Comparison of ENCODE assay signal across 8 cellular contexts in genomic region chr21:42496839-42497202, GRCh38. TPM values are rescaled to one million over a fixed set of nuclear protein-coding genes. Genes with fewer than 3 reads are reported as not detected.
DNase-seq lines count a peak whose midpoint lies in the region; ATAC-seq, FAIRE-seq and TF ChIP-seq lines count a peak whose summit lies in the region.

No MANE protein-coding gene starts in this region.

- no peaks in the 10 kb centered on the region for H3K79me1 ChIP-seq in H9 (ENCODE audit: insufficient read depth, low read depth, low read length, poor library complexity, severe bottlenecking)

- H3K27ac Mint-ChIP-seq in H9 = peak overlapping the region; percentile 60 to 96 (median 73); a peak in 6 of 7 replicates

- POLR2A ChIA-PET in A549 (lab: Yijun Ruan, JAX) = no interaction called here

- peaks cover 21 to 29% of the 10 kb centered on the region in 2 experiments for H3K4me1 Mint-ChIP-seq in H9

- no peaks in the 10 kb centered on the region for H3K9me3 Mint-ChIP-seq in H9

- H3K36me3 ChIP-seq in keratinocyte (ENCODE audit: control insufficient read depth in 2 of 2, extremely low read depth in 1 of 2, insufficient read depth in 2 of 2, low read length in 2 of 2) = no peaks in the 10 kb centered on the region

- ATAC-seq in A549 = peak; percentile 20 to 27; a peak in 4 of 6 replicates

- no peak overlapping the region for H2BK120ac ChIP-seq in H9 (ENCODE audit: low read depth, low read length, poor library complexity, severe bottlenecking)

- no peaks in the 10 kb centered on the region for H3K9me1 ChIP-seq in keratinocyte (ENCODE audit: control insufficient read depth, extremely low read depth, insufficient read depth, low read length)

- H3K23me2 ChIP-seq in H9 (ENCODE audit: insufficient read length, low read depth, low read length, poor library complexity, severe bottlenecking) = peaks cover 12% of the 10 kb centered on the region

- H3K27me3 ChIP-seq in H9 (ENCODE audit: insufficient read depth, low read length) = no peaks in the 10 kb centered on the region
- H3K27me3 ChIP-seq in keratinocyte (ENCODE audit: control insufficient read depth, extremely low read depth, insufficient read depth, low read length) = no peaks in the 10 kb centered on the region

- H3K79me2 ChIP-seq in H9 (ENCODE audit: insufficient read depth, low read length) = no peaks in the 10 kb centered on the region
- no peaks in the 10 kb centered on the region for H3K79me2 ChIP-seq in keratinocyte (ENCODE audit: control insufficient read depth, insufficient read depth, low read length)

- no peak overlapping the region for H2BK15ac ChIP-seq in H9 (ENCODE audit: low read depth, low read length)

- TF ChIP-seq RAD21 in A549 (conservative IDR thresholded peaks at IDR 0.05 in 1 of 2, IDR thresholded peaks at IDR 0.05 in 1 of 2) = no peak

- no peaks in the 10 kb centered on the region for H3K36me3 Mint-ChIP-seq in H9 (ENCODE audit: insufficient read depth in 1 of 3, low read depth in 3 of 3)

- peak overlapping the region; percentile 47 for H4K8ac ChIP-seq in H9 (replicated peaks; ENCODE audit: insufficient read length, low read depth, low read length)

- H3K27ac ChIP-seq in A549 (peak overlapping the region; percentile 65 to 82), H9 (ENCODE audit: insufficient read length, low read depth, low read length) (no peak overlapping the region), angular gyrus (ENCODE audit: low read depth, low read length) (peak overlapping the region; percentile 67), keratinocyte (ENCODE audit: control insufficient read depth, insufficient read depth, low read length) (peak overlapping the region; percentile 84), substantia nigra (ENCODE audit: low read depth, low read length, poor library complexity, severe bottlenecking) (peak overlapping the region; percentile 77)

- H3K4me1 ChIP-seq in A549 (peaks cover 3% of the 10 kb centered on the region; the same call in 1 of the 3 replicates), H9 (ENCODE audit: insufficient read depth, low read length) (no peaks in the 10 kb centered on the region; the same call in 1 of the 2 replicates), keratinocyte (ENCODE audit: control insufficient read depth, extremely low read depth, insufficient read depth, low read length) (peaks cover 15% of the 10 kb centered on the region)

- no peak overlapping the region for H2BK5ac ChIP-seq in H9 (ENCODE audit: insufficient read length, low read length)

- peak overlapping the region; percentile 83 to 91 for H3K4me3 Mint-ChIP-seq in H9

- H2BK20ac ChIP-seq in H9 (ENCODE audit: low read depth, low read length, poor library complexity, severe bottlenecking) = no peak overlapping the region

- no peak overlapping the region for H3K23ac ChIP-seq in H9 (ENCODE audit: insufficient read length, low read depth, low read length)

- H4K91ac ChIP-seq in H9 (ENCODE audit: insufficient read length, low read depth, low read length) = no peak overlapping the region

- no peak overlapping the region for H4K5ac ChIP-seq in H9 (ENCODE audit: insufficient read length, low read depth, low read length)

- no peaks in the 10 kb centered on the region for H3K9me3 ChIP-seq in A549
- no peaks in the 10 kb centered on the region for H3K9me3 ChIP-seq in H9 (ENCODE audit: control insufficient read depth, low read depth, low read length)
- no peaks in the 10 kb centered on the region for H3K9me3 ChIP-seq in keratinocyte (ENCODE audit: control insufficient read depth, low read depth, low read length)

- TF ChIP-seq CTCF in A549 (IDR thresholded peaks at IDR 0.05) = no peak
- no peak for TF ChIP-seq CTCF in H9 (conservative IDR thresholded peaks at IDR 0.05)
- no peak for TF ChIP-seq CTCF in keratinocyte (optimal IDR thresholded peaks at IDR 0.05 in 1 of 3, IDR thresholded peaks at IDR 0.05 in 1 of 3, conservative IDR thresholded peaks at IDR 0.05 in 1 of 3; ENCODE audit: extremely low read depth in 1 of 3, insufficient read depth in 2 of 3, low read length in 3 of 3)

- H3K9ac ChIP-seq in H9 (ENCODE audit: extremely low read depth, insufficient read length, low read length) = peak overlapping the region; percentile 77
- peak overlapping the region; percentile 88 for H3K9ac ChIP-seq in keratinocyte (ENCODE audit: control insufficient read depth, extremely low read depth, insufficient read depth, low read length)

- H2AK5ac ChIP-seq in H9 (ENCODE audit: insufficient read length, low read length) = no peak overlapping the region

- no peak for TF ChIP-seq POLR2A in A549 (IDR thresholded peaks at IDR 0.05; ENCODE audit: low read length)

- H3K56ac ChIP-seq in H9 (ENCODE audit: insufficient read length, low read depth, low read length) = no peak overlapping the region

- H3K4me2 ChIP-seq in A549 (peak overlapping the region; percentile 94), H9 (ENCODE audit: insufficient read depth, insufficient read length, low read length) (peak overlapping the region; percentile 96), keratinocyte (ENCODE audit: control insufficient read depth, extremely low read depth, insufficient read depth, low read depth, low read length) (peak overlapping the region; percentile 95)

- CTCF ChIA-PET in A549 (lab: Yijun Ruan, JAX) = interaction anchor here (1.1 to 1.3 kb wide), 2 partner anchors 12 to 18 kb away, joined by 3 read pairs; no protein-coding TSS in a partner anchor

- FAIRE-seq in A549 (lab: Jason Lieb, UNC) (no peak), keratinocyte (lab: Jason Lieb, UNC) (no peak)

- peak overlapping the region; percentile 68 for H3K4me3 ChIP-seq in A549
- H3K4me3 ChIP-seq in keratinocyte (ENCODE audit: control insufficient read depth in 2 of 3, extremely low read depth in 1 of 3, insufficient read depth in 2 of 3, low read depth in 1 of 3, low read length in 3 of 3) = peak overlapping the region; percentile 49 to 79 (median 76)

- peak overlapping the region; percentile 66 for H3K18ac ChIP-seq in H9 (ENCODE audit: insufficient read length, low read depth, low read length)

- H3T11ph ChIP-seq in H9 (ENCODE audit: low read length) = no peak overlapping the region

- peak overlapping the region; percentile 28 for H2BK12ac ChIP-seq in H9 (ENCODE audit: insufficient read length, low read depth, low read length)

- H4K20me1 ChIP-seq in H9 (ENCODE audit: control insufficient read depth, insufficient read depth, insufficient read length) (no peaks in the 10 kb centered on the region), keratinocyte (ENCODE audit: control insufficient read depth, extremely low read depth, insufficient read depth, low read length) (no peaks in the 10 kb centered on the region)

- peak overlapping the region; percentile 72 for H3K14ac ChIP-seq in H9 (ENCODE audit: insufficient read depth, low read length)

- dilution Hi-C loops in keratinocyte (cut with MboI; ENCODE audit: extremely low pct_ligation_motif_present, low sequenced_read_pairs) = no loop called here

- WGBS in A549 (ENCODE audit: missing lambda C conversion rate) = 37% methylated on average over 19 of the region's 19 CpGs
- no CpG with 5 or more reads among the region's 19 CpGs for WGBS in H9 (ENCODE audit: extremely low coverage, insufficient read length, low lambda C conversion rate)

- H2AFZ ChIP-seq in H9 (ENCODE audit: low read length) (no peak overlapping the region), keratinocyte (ENCODE audit: control insufficient read depth, low read length) (peak overlapping the region; percentile 93)

- no peak overlapping the region for H3K4ac ChIP-seq in H9 (ENCODE audit: low read depth, low read length)

- peaks cover 8% of the 10 kb centered on the region for H3K27me3 Mint-ChIP-seq in H9 (ENCODE audit: low read depth)

- no peak for TF ChIP-seq EP300 in A549 (IDR thresholded peaks at IDR 0.05)

- DNase-seq in A549 (ENCODE audit: low read depth in 1 of 2, low spot score in 1 of 2) (peak in 1 of 2 experiments; percentile 9), H9 (peak; percentile 58), keratinocyte (ENCODE audit: low read depth, low spot score) (no peak), substantia nigra (lab: John Stamatoyannopoulos, UW) (peak in 6 of 49 donors; percentile 37 to 68 (median 56)), GM19238 (ENCODE audit: insufficient read length, low spot score) (no peak), AG20443 (ENCODE audit: low spot score) (no peak), HUDEP-2 (lab: John Stamatoyannopoulos, UW; ENCODE audit: unreplicated experiment in 76 of 76) (no peak)

RNA-seq across cellular contexts. Expression of gene RSPH1, which starts 0.8 kb away (rescaled TPM):
- polyA plus RNA-seq in A549 (2011; rRNA removed) (0.58 and 0.71 TPM in 2 replicates), A549 (2017; fragmentation: RNase III; extraction: RNeasy Plus Mini Kit Qiagen cat#74134 plus additional on column Dnase treatment) (0.66 to 0.87 TPM (median 0.85 TPM) in 3 replicates), keratinocyte (0.50 to 0.84 TPM (median 0.50 TPM) in 3 replicates)
- 0.35 and 0.57 TPM in 2 replicates for polyA plus RNA-seq in A549 (2012; cell fraction: cytosol; rRNA removed)
- 0.09 and 0.12 TPM in 2 replicates for polyA plus RNA-seq in A549 (2012; cell fraction: nucleus; rRNA removed)
- polyA minus RNA-seq in A549 (2011; rRNA and poly(A)+ RNA removed) = 0.39 and 1.0 TPM in 2 replicates
- total RNA-seq in H9 (2021) = 0.31 TPM in 1 of 2 replicates, not detected in the other
- 1.7 TPM for polyA plus RNA-seq in keratinocyte (2011; ENCODE audit: low read depth)
- polyA plus RNA-seq in keratinocyte (2011; cell fraction: cytosol; rRNA removed) = 0.86 and 1.6 TPM in 2 replicates
- 1.2 and 1.4 TPM in 2 replicates for polyA plus RNA-seq in keratinocyte (2011; cell fraction: nucleus; rRNA removed)
- polyA plus RNA-seq in keratinocyte (2012; ENCODE audit: low replicate concordance) = 0.55 and 1.1 TPM in 2 replicates
- polyA minus RNA-seq in keratinocyte = 0.13 to 0.19 TPM in 2 of 3 replicates, not detected in the other
- polyA minus RNA-seq in keratinocyte (2011; cell fraction: cytosol; rRNA and poly(A)+ RNA removed) = not detected
- polyA minus RNA-seq in keratinocyte (2011; cell fraction: nucleus; rRNA and poly(A)+ RNA removed) = 0.21 TPM in 1 of 2 replicates, not detected in the other

RNA-seq across cellular contexts. Expression of gene SLC37A1, which starts 16.8 kb away (rescaled TPM):
- polyA plus RNA-seq in A549 (2011; rRNA removed) (1.9 and 2.1 TPM in 2 replicates), A549 (2017; fragmentation: RNase III; extraction: RNeasy Plus Mini Kit Qiagen cat#74134 plus additional on column Dnase treatment) (1.9 to 2.3 TPM (median 2.1 TPM) in 3 replicates), keratinocyte (2.7 to 4.2 TPM (median 4.1 TPM) in 3 replicates)
- 2.1 and 2.2 TPM in 2 replicates for polyA plus RNA-seq in A549 (2012; cell fraction: cytosol; rRNA removed)
- 3.4 and 3.7 TPM in 2 replicates for polyA plus RNA-seq in A549 (2012; cell fraction: nucleus; rRNA removed)
- polyA minus RNA-seq in A549 (2011; rRNA and poly(A)+ RNA removed) = 2.3 and 4.7 TPM in 2 replicates
- total RNA-seq in H9 (2021) = 34.8 and 37.7 TPM in 2 replicates
- polyA plus RNA-seq in keratinocyte (2011; ENCODE audit: low read depth) = 0.60 TPM
- polyA plus RNA-seq in keratinocyte (2011; cell fraction: cytosol; rRNA removed) = 1.9 and 3.1 TPM in 2 replicates
- polyA plus RNA-seq in keratinocyte (2011; cell fraction: nucleus; rRNA removed) = 8.3 and 8.8 TPM in 2 replicates
- polyA plus RNA-seq in keratinocyte (2012; ENCODE audit: low replicate concordance) = 1.2 and 5.0 TPM in 2 replicates
- polyA minus RNA-seq in keratinocyte = 3.2 to 7.4 TPM (median 5.5 TPM) in 3 replicates
- polyA minus RNA-seq in keratinocyte (2011; cell fraction: cytosol; rRNA and poly(A)+ RNA removed) = 4.0 TPM
- polyA minus RNA-seq in keratinocyte (2011; cell fraction: nucleus; rRNA and poly(A)+ RNA removed) = 7.3 and 8.9 TPM in 2 replicates
